ENCODE assay signal across 8 cellular contexts in genomic region chr2:55618649-55619055, GRCh38. TPM values are rescaled to one million over a fixed set of nuclear protein-coding genes. Genes with fewer than 3 reads are reported as not detected.
A peak's percentile ranks its signal among the peaks of the same experiment; 100 is the strongest.
DNase-seq lines count a peak whose midpoint lies in the region; ATAC-seq and TF ChIP-seq lines count a peak whose summit lies in the region.

No MANE protein-coding gene starts in this region.

- H3K27me3 ChIP-seq in esophagus squamous epithelium: no peaks in the 10 kb centered on the region
- no peaks in the 10 kb centered on the region for H3K27me3 ChIP-seq in thymus (ENCODE audit: control insufficient read depth, insufficient read depth)

- 0% methylated on average over 14 to 16 of the region's 16 CpGs for WGBS in esophagus squamous epithelium, 2 donors
- WGBS in thymus: under 1% methylated on average over 16 of the region's 16 CpGs

- H3K4me1 ChIP-seq in esophagus squamous epithelium: peaks cover 16 to 63% (median 31%) of the 10 kb centered on the region in 3 donors
- H3K4me1 ChIP-seq in thymus (ENCODE audit: control insufficient read depth, insufficient read depth, low read length): peaks cover 22% of the 10 kb centered on the region

- peak in 1 of 4 donors; percentile 19 for TF ChIP-seq POLR2A in esophagus squamous epithelium (IDR thresholded peaks at IDR 0.05)

- H3K4me3 ChIP-seq in esophagus squamous epithelium (peak overlapping the region; percentile 59 to 100 (median 86)), thymus (ENCODE audit: low read length) (peak overlapping the region; percentile 95)

- H3K36me3 ChIP-seq in esophagus squamous epithelium: peaks cover 0 to 33% (median 0%) of the 10 kb centered on the region in 3 donors
- H3K36me3 ChIP-seq in thymus (ENCODE audit: control insufficient read depth, insufficient read depth): peaks cover 8% of the 10 kb centered on the region

- peak; percentile 31 for ATAC-seq in GM19397 (IDR thresholded peaks at IDR 0.05; ENCODE audit: unreplicated experiment)
- peak; percentile 36 for ATAC-seq in HG03565 (IDR thresholded peaks at IDR 0.05; ENCODE audit: unreplicated experiment)

- no peaks in the 10 kb centered on the region for H3K9me3 ChIP-seq in esophagus squamous epithelium
- H3K9me3 ChIP-seq in thymus (ENCODE audit: control insufficient read depth): no peaks in the 10 kb centered on the region

- H3K27ac ChIP-seq in esophagus squamous epithelium (peak overlapping the region; percentile 91 to 98 (median 96)), thymus (ENCODE audit: low read depth) (peak overlapping the region; percentile 96)

- DNase-seq in D341Med (ENCODE audit: low spot score): peak; percentile 67
- peak; percentile 50 for DNase-seq in NOMO-1 treated with DMSO at 0.1 percent for 48 hours (lab: John Stamatoyannopoulos, UW; ENCODE audit: unreplicated experiment)
- DNase-seq in activated T-cell treated with anti-CD3 and anti-CD28 coated beads for 48 hours (ENCODE audit: low read depth): peak; percentile 33
- DNase-seq in esophagus squamous epithelium (lab: John Stamatoyannopoulos, UW): no peak
- peak; percentile 73 for DNase-seq in myocyte (ENCODE audit: low read depth)

- no peak for TF ChIP-seq CTCF in esophagus squamous epithelium (IDR thresholded peaks at IDR 0.05)

- intact Hi-C loops in esophagus squamous epithelium (cut with DNase I): no loop called here

RNA-seq across cellular contexts. Expression of gene PPP4R3B, which starts 1.2 kb away (rescaled TPM):
- total RNA-seq in esophagus squamous epithelium (10 to 100 TPM; 30.6 to 71.3 (median 52.6) TPM), myocyte (32.8 and 40.9 TPM in 2 replicates)
- 15.4 TPM for polyA plus RNA-seq in myocyte (2012)
- 45.9 TPM for polyA plus RNA-seq in thymus
